Comparison of ENCODE assay signal across 1 cellular context in the genomic region with DNA sequence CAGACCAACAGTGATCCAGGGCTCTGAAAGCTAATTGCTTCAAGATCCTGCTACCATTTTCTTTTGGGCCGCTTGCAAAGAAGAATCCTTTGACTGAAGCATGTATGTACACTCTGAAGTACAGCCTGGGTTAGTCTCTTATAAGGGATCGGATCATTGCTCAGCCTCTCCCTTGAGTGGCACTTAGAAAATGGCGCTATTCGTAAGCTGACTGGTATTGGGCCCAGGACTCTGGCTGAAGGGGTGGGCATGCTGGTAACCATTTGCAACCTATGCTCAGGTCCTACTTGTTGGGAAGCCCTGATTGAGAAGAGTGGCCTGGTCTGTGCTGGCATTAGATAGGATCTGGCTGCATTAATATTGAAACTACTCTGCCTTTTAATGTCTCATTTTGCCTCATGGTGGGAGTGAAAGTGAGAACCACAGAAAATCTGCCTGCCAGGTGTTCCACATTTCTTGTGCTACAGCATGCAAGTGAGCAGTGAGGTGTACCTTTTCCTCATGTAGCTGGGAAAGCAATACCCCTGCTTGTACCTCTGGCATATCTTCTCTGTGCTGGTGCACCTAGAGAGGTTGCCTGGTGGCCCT.
TF ChIP-seq lines count a peak whose summit lies in the region.

No MANE protein-coding gene starts in this region.

TF ChIP-seq in GM12878, 131 proteins besides CTCF, POLR2A, EP300 and RAD21 (continued from another document and continues in another):
- TF ChIP-seq ZNF384 (IDR thresholded peaks at IDR 0.05; ENCODE audit: borderline replicate concordance, low read depth, low read length) (no peak), CBX3 (IDR thresholded peaks at IDR 0.05; ENCODE audit: borderline replicate concordance, low read depth) (no peak), WRNIP1 (IDR thresholded peaks at IDR 0.05; ENCODE audit: borderline replicate concordance, low read depth, low read length) (no peak), CHD1 (IDR thresholded peaks at IDR 0.05; ENCODE audit: low read depth, low read length) (no peak), CREB1 (IDR thresholded peaks at IDR 0.05; ENCODE audit: low read depth) (0 out of 2 replicates have a peak, but pooled peaks have one; percentile 10), CREM (IDR thresholded peaks at IDR 0.05; ENCODE audit: low read depth) (peak; percentile 76), RELB (IDR thresholded peaks at IDR 0.05; ENCODE audit: low read depth) (no peak), CHD2 (IDR thresholded peaks at IDR 0.05; ENCODE audit: borderline replicate concordance, low read depth, low read length) (no peak), CBX5 (IDR thresholded peaks at IDR 0.05; ENCODE audit: low read depth) (no peak), MTA2 (IDR thresholded peaks at IDR 0.05; ENCODE audit: low read depth) (peak; percentile 70), USF2 (IDR thresholded peaks at IDR 0.05; ENCODE audit: borderline replicate concordance, low read depth, low read length) (no peak), NBN (IDR thresholded peaks at IDR 0.05) (no peak), FOXM1 (IDR thresholded peaks at IDR 0.05; ENCODE audit: low read depth, low read length) (peak; percentile 94; the same call in 1 of the 2 replicates), HDGF (IDR thresholded peaks at IDR 0.05) (0 out of 2 replicates have a peak, but pooled peaks have one; percentile 9), MLLT1 (IDR thresholded peaks at IDR 0.05) (0 out of 2 replicates have a peak, but pooled peaks have one; percentile 13), ZNF24 (IDR thresholded peaks at IDR 0.05) (no peak), STAT3 (IDR thresholded peaks at IDR 0.05; ENCODE audit: low read depth, low read length) (no peak), RCOR1 (conservative IDR thresholded peaks at IDR 0.05; ENCODE audit: low read depth, low read length) (no peak), STAT1 (conservative IDR thresholded peaks at IDR 0.05) (no peak), NR2F1 (conservative IDR thresholded peaks at IDR 0.05) (peak; percentile 45; the same call in 1 of the 2 replicates), EZH2 (IDR thresholded peaks at IDR 0.05; ENCODE audit: borderline replicate concordance, control insufficient read depth, low read depth, low read length) (no peak), MXI1 (IDR thresholded peaks at IDR 0.05; ENCODE audit: low read depth, low read length) (no peak), NFXL1 (IDR thresholded peaks at IDR 0.05; ENCODE audit: borderline replicate concordance) (no peak), HSF1 (IDR thresholded peaks at IDR 0.05; ENCODE audit: low read depth, low read length) (no peak), RELA (IDR thresholded peaks at IDR 0.05; ENCODE audit: borderline replicate concordance, partially characterized antibody) (no peak), KLF5 (IDR thresholded peaks at IDR 0.05; ENCODE audit: partially characterized antibody) (no peak), IRF5 (IDR thresholded peaks at IDR 0.05; ENCODE audit: borderline replicate concordance) (no peak), ZNF207 (IDR thresholded peaks at IDR 0.05; ENCODE audit: borderline replicate concordance) (no peak), GABPA (IDR thresholded peaks at IDR 0.05; ENCODE audit: low read depth) (no peak), E4F1 (IDR thresholded peaks at IDR 0.05; ENCODE audit: borderline replicate concordance, partially characterized antibody) (no peak), SUPT20H (IDR thresholded peaks at IDR 0.05; ENCODE audit: borderline replicate concordance, control insufficient read depth, low read depth, low read length) (no peak), MEF2A (IDR thresholded peaks at IDR 0.05; ENCODE audit: insufficient read depth, low read depth, low read length) (peak; percentile 58; the same call in 1 of the 2 replicates), E2F8 (IDR thresholded peaks at IDR 0.05; ENCODE audit: low read depth, partially characterized antibody) (no peak), GATAD2B (conservative IDR thresholded peaks at IDR 0.05; ENCODE audit: low read depth) (no peak; the same call in 1 of the 2 replicates), RUNX3 (IDR thresholded peaks at IDR 0.05; ENCODE audit: low read length) (peak; percentile 95), YY1 (IDR thresholded peaks at IDR 0.05; ENCODE audit: low read depth, low read length) (peak; percentile 46; the same call in 1 of the 2 replicates), PAX5 (IDR thresholded peaks at IDR 0.05; ENCODE audit: borderline replicate concordance, low read depth, low read length) (peak; percentile 84; the same call in 1 of the 2 replicates), SMAD1 (IDR thresholded peaks at IDR 0.05; ENCODE audit: low read depth, partially characterized antibody) (no peak), NFIC (IDR thresholded peaks at IDR 0.05; ENCODE audit: low read depth, low read length) (peak; percentile 92)
- TF ChIP-seq, protein P1, sequence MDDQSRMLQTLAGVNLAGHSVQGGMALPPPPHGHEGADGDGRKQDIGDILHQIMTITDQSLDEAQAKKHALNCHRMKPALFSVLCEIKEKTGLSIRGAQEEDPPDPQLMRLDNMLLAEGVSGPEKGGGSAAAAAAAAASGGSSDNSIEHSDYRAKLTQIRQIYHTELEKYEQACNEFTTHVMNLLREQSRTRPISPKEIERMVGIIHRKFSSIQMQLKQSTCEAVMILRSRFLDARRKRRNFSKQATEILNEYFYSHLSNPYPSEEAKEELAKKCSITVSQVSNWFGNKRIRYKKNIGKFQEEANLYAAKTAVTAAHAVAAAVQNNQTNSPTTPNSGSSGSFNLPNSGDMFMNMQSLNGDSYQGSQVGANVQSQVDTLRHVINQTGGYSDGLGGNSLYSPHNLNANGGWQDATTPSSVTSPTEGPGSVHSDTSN (IDR thresholded peaks at IDR 0.05; ENCODE audit: insufficient replicate concordance, low read depth, low read length) = no peak
- TF ChIP-seq, protein P2, sequence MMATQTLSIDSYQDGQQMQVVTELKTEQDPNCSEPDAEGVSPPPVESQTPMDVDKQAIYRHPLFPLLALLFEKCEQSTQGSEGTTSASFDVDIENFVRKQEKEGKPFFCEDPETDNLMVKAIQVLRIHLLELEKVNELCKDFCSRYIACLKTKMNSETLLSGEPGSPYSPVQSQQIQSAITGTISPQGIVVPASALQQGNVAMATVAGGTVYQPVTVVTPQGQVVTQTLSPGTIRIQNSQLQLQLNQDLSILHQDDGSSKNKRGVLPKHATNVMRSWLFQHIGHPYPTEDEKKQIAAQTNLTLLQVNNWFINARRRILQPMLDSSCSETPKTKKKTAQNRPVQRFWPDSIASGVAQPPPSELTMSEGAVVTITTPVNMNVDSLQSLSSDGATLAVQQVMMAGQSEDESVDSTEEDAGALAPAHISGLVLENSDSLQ (IDR thresholded peaks at IDR 0.05) = peak; percentile 58; the same call in 1 of the 2 replicates
- TF ChIP-seq, protein P3, sequence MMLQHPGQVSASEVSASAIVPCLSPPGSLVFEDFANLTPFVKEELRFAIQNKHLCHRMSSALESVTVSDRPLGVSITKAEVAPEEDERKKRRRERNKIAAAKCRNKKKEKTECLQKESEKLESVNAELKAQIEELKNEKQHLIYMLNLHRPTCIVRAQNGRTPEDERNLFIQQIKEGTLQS (IDR thresholded peaks at IDR 0.05; ENCODE audit: borderline replicate concordance, extremely low read depth, low read depth, low read length) = no peak
- TF ChIP-seq, protein P4, sequence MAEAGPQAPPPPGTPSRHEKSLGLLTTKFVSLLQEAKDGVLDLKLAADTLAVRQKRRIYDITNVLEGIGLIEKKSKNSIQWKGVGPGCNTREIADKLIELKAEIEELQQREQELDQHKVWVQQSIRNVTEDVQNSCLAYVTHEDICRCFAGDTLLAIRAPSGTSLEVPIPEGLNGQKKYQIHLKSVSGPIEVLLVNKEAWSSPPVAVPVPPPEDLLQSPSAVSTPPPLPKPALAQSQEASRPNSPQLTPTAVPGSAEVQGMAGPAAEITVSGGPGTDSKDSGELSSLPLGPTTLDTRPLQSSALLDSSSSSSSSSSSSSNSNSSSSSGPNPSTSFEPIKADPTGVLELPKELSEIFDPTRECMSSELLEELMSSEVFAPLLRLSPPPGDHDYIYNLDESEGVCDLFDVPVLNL (IDR thresholded peaks at IDR 0.05; ENCODE audit: low read depth, low read length) = no peak
